18 cellular contexts compared by ENCODE assay signal in the genomic region with DNA sequence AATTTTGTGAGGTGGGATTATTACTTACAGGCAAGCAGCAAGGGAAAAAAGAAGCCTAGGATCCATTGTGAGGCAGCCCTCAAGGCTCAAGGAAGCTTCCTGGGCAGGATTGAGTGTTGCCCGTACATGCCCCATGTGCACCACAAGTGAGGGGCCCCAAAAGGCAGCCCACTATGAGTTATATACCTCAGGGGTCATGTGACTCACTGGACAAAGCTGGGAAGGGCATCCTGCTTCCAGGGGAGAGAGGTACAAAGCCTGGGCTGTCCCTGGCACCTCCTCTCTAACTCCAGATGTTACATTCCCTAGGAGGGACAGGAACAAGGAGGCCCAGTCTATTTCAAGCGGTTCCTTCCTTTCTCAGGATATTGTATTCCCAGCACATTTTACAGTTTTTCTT. TPM values are rescaled to one million over a fixed set of nuclear protein-coding genes. Genes with fewer than 3 reads are reported as not detected.
"Had no signal": no experiment of that assay in that cellular context is flagged by ENCODE, and none has a peak within 500 bp of the region (broad histone marks: within the 10 kb centered on the region; RNA-seq: fewer than 3 reads in every experiment).

No MANE protein-coding gene starts in this region.

- H3K36me3 ChIP-seq: brain microvascular endothelial cell, right lobe of liver, upper lobe of right lung had no signal

- DNase-seq: activated CD4-positive, alpha-beta memory T cell treated with anti-CD3 and anti-CD28 coated beads for 36 hours; activated CD4-positive, alpha-beta T cell treated with anti-CD3 and anti-CD28 coated beads for 1 hour; activated effector memory CD4-positive, alpha-beta T cell treated with anti-CD3 and anti-CD28 coated beads, Interleukin-2, amount 50 U/mL, for 16 hours; activated T-cell treated with anti-CD3 and anti-CD28 coated beads, Interleukin-2, amount 50 U/mL, for 4 hours; amygdala; nucleus accumbens; right lobe of liver; stimulated activated CD4-positive, alpha-beta T cell treated with anti-CD3 and anti-CD28 coated beads, Interleukin-4, amount 100 ng/mL, for 1 hour; stimulated activated CD8-positive, alpha-beta memory T cell treated with anti-CD3 and anti-CD28 coated beads, Interleukin-4, amount 100 ng/mL, for 48 hours; stimulated activated naive CD8-positive, alpha-beta T cell treated with anti-CD3 and anti-CD28 coated beads, Interleukin-15, Interleukin-2, amounts not matched to agents 100 U/mL and 50 U/mL, for 24 hours; SW 1271; upper lobe of right lung had no signal

- H3K4me3 Mint-ChIP-seq: activated CD4-positive, alpha-beta memory T cell treated with anti-CD3 and anti-CD28 coated beads for 36 hours; activated naive CD8-positive, alpha-beta T cell; activated T-cell treated with anti-CD3 and anti-CD28 coated beads, Interleukin-2, amount 50 U/mL, for 4 hours; memory B cell; natural killer cell treated with Interleukin-12 subunit alpha and Interleukin-12 subunit beta and Interleukin-15 and Interleukin-18, amount 100 ng/mL, for 72 hours had no signal

- H3K27ac Mint-ChIP-seq: activated CD4-positive, alpha-beta memory T cell treated with anti-CD3 and anti-CD28 coated beads for 36 hours; activated naive CD8-positive, alpha-beta T cell; memory B cell; natural killer cell treated with Interleukin-12 subunit alpha and Interleukin-12 subunit beta and Interleukin-15 and Interleukin-18, amount 100 ng/mL, for 72 hours; progenitor cell of endocrine pancreas had no signal

- H3K9me3 ChIP-seq: right lobe of liver, upper lobe of right lung had no signal

- H3K4me3 ChIP-seq: right lobe of liver, upper lobe of right lung had no signal

- H3K36me3 Mint-ChIP-seq: activated CD4-positive, alpha-beta memory T cell treated with anti-CD3 and anti-CD28 coated beads for 36 hours; activated naive CD8-positive, alpha-beta T cell; natural killer cell treated with Interleukin-12 subunit alpha and Interleukin-12 subunit beta and Interleukin-15 and Interleukin-18, amount 100 ng/mL, for 72 hours had no signal

- H3K27me3 ChIP-seq: brain microvascular endothelial cell, right lobe of liver, upper lobe of right lung had no signal

- H3K27me3 Mint-ChIP-seq: activated CD4-positive, alpha-beta memory T cell treated with anti-CD3 and anti-CD28 coated beads for 36 hours; activated naive CD8-positive, alpha-beta T cell; memory B cell; natural killer cell treated with Interleukin-12 subunit alpha and Interleukin-12 subunit beta and Interleukin-15 and Interleukin-18, amount 100 ng/mL, for 72 hours had no signal

- H3K27ac ChIP-seq: brain microvascular endothelial cell, right lobe of liver, upper lobe of right lung had no signal

- ATAC-seq: activated T-cell treated with anti-CD3 and anti-CD28 coated beads, Interleukin-2, amount 50 U/mL, for 4 hours; natural killer cell treated with Interleukin-12 subunit alpha and Interleukin-12 subunit beta and Interleukin-15 and Interleukin-18, amount 100 ng/mL, for 72 hours; right lobe of liver; stimulated activated naive CD8-positive, alpha-beta T cell treated with anti-CD3 and anti-CD28 coated beads, Interleukin-15, Interleukin-2, amounts not matched to agents 100 U/mL and 50 U/mL, for 24 hours; upper lobe of right lung had no signal

- H3K9me3 Mint-ChIP-seq: activated CD4-positive, alpha-beta memory T cell treated with anti-CD3 and anti-CD28 coated beads for 36 hours; activated T-cell treated with anti-CD3 and anti-CD28 coated beads, Interleukin-2, amount 50 U/mL, for 4 hours had no signal

RNA-seq across cellular contexts. Expression of a gene that starts 34.0 kb away (rescaled TPM):
- total RNA-seq: activated CD4-positive, alpha-beta memory T cell treated with anti-CD3 and anti-CD28 coated beads for 36 hours; activated T-cell treated with anti-CD3 and anti-CD28 coated beads, Interleukin-2, amount 50 U/mL, for 4 hours; natural killer cell treated with Interleukin-12 subunit alpha and Interleukin-12 subunit beta and Interleukin-15 and Interleukin-18, amount 100 ng/mL, for 72 hours; progenitor cell of endocrine pancreas had no signal
- polyA plus RNA-seq: fibroblast of lung had no signal
